ENCODE assay signal across 9 cellular contexts in genomic region chr6:93900142-93900541, GRCh38.
"Had no signal": no experiment of that assay in that cellular context is flagged by ENCODE, and none has a peak within 500 bp of the region (broad histone marks: within the 10 kb centered on the region; RNA-seq: fewer than 3 reads in every experiment).

No MANE protein-coding gene starts in this region.

- H3K4me1 ChIP-seq: HAP-1 had no signal

- H3K4me1 Mint-ChIP-seq: GM23338, H9 had no signal

- DNase-seq: GM23248, GOT3, H7, H9, HCEC 1CT, HFFc6 had no signal

- H3K4me2 ChIP-seq: GM23338 had no signal

- H3K27ac Mint-ChIP-seq: GM23338, H9, HFFc6 had no signal

- ATAC-seq: GM23338, HCT116 had no signal

- H3K4me3 Mint-ChIP-seq: GM23338, H9, HFFc6 had no signal

- H3K4me3 ChIP-seq: GM23248, GM23338, HAP-1 had no signal

- H3K9ac ChIP-seq: GM23248 had no signal

- H3K27ac ChIP-seq: GM23248 had no signal

- H2AFZ ChIP-seq: GM23248, GM23338 had no signal

- H3K36me3 ChIP-seq: HAP-1 had no signal
